8 cellular contexts compared by ENCODE assay signal in the genomic region with DNA sequence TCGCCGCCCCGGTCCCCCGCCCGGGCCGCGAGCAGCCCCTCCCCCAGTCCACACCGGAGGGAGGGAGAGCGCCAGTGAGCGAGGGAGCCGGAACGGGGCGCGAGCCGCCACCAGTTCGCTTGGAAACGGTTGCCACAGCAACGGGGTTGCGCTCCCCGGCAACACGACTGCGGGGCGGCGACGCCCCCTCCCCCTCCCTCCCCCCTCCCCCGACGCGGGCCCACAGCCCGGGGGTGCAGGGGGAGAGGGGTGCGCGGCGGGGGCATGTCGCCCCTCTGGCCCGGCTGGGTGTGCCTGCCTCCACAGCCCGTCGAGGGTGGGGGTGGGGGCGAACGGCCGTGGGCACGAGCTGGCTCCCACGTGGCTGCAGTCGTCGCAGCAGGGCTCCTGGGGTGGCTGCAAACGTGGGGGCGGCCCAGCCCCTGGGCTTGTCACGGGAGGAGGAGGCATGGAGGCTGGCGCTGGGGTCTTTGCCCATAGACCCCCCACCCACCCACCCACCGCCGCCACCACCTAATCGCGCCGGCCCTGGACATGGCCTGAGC. TPM values are rescaled to one million over a fixed set of nuclear protein-coding genes. Genes with fewer than 3 reads are reported as not detected.
DNase-seq lines count a peak whose midpoint lies in the region; ATAC-seq and TF ChIP-seq lines count a peak whose summit lies in the region.

No MANE protein-coding gene starts in this region.

- peak overlapping the region; percentile 17 to 97 (median 92) for H3K27ac ChIP-seq in dorsolateral prefrontal cortex
- H3K27ac ChIP-seq in lower lobe of right lung, result no peak overlapping the region

- intact Hi-C loops in dorsolateral prefrontal cortex (cut with DNase I) (loop anchor here (1.0 to 10.0 kb wide), 3 partner anchors 20 to 312 kb away; a partner anchor contains a TSS), lower lobe of right lung (cut with DNase I) (no loop called here)

- peak overlapping the region; percentile 54 to 88 (median 75) for H3K4me3 ChIP-seq in dorsolateral prefrontal cortex
- H3K4me3 ChIP-seq in lower lobe of right lung, result peak overlapping the region; percentile 58

- no peaks in the 10 kb centered on the region for H3K9me3 ChIP-seq in lower lobe of right lung

- H3K36me3 ChIP-seq in lower lobe of right lung, result peaks cover 7% of the 10 kb centered on the region

- ATAC-seq in HG02759 (IDR thresholded peaks at IDR 0.05; ENCODE audit: unreplicated experiment) (peak; percentile 42), lower lobe of right lung (peak; percentile 22 to 33)

- no peaks in the 10 kb centered on the region for H3K27me3 ChIP-seq in dorsolateral prefrontal cortex
- H3K27me3 ChIP-seq in lower lobe of right lung (ENCODE audit: low read depth), result peaks cover 19% of the 10 kb centered on the region

- DNase-seq in NOMO-1 treated with DMSO at 0.1 percent for 48 hours (lab: John Stamatoyannopoulos, UW; ENCODE audit: unreplicated experiment) (peak; percentile 21), NOMO-1 treated with dmso at 0.1 percent for 144 hours (lab: John Stamatoyannopoulos, UW; ENCODE audit: unreplicated experiment) (no peak), NCI-H1930 (lab: John Stamatoyannopoulos, UW) (peak; percentile 47 to 68), dorsolateral prefrontal cortex (peak; percentile 47 to 86 (median 72)), lower lobe of right lung (peak; percentile 67)
- peak; percentile 59 to 71 for DNase-seq in activated CD4-positive, alpha-beta T cell treated with anti-CD3 and anti-CD28 coated beads for 4 hours
- DNase-seq in stimulated activated naive CD4-positive, alpha-beta T cell (lab: John Stamatoyannopoulos, UW), result peak; percentile 70 to 81 (median 78)

- TF ChIP-seq CTCF in dorsolateral prefrontal cortex (IDR thresholded peaks at IDR 0.05 in 54 of 56, conservative IDR thresholded peaks at IDR 0.05 in 2 of 56; ENCODE audit: low read depth in 1 of 56, partially characterized antibody in 56 of 56) (no peak), lower lobe of right lung (IDR thresholded peaks at IDR 0.05) (no peak)

- H3K4me1 ChIP-seq in lower lobe of right lung, result peaks cover 25% of the 10 kb centered on the region

RNA-seq across cellular contexts. Expression of a gene that starts 0.5 kb away (rescaled TPM):
- total RNA-seq in dorsolateral prefrontal cortex (10 to 100 TPM in 119 of 120 experiments, 1 to 10 TPM in 1; 8.4 to 26.6 (median 16.7) TPM), lower lobe of right lung (1.7 TPM)

RNA-seq across cellular contexts. Expression of a gene that starts 20.7 kb away (rescaled TPM):
- 10 to 100 TPM; 25.6 to 45.9 (median 34.0) TPM for total RNA-seq in dorsolateral prefrontal cortex
- 59.4 TPM for total RNA-seq in lower lobe of right lung

RNA-seq across cellular contexts. Expression of a gene that starts 26.3 kb away (rescaled TPM):
- total RNA-seq in dorsolateral prefrontal cortex, result 100 to 1,000 TPM in 63 of 120 experiments, 10 to 100 TPM in 57; 46.8 to 130 (median 101) TPM
- total RNA-seq in lower lobe of right lung, result 23.1 TPM

RNA-seq across cellular contexts. Expression of a gene that starts 37.8 kb away (rescaled TPM):
- 10 to 100 TPM in 15 of 120 experiments, 1 to 10 TPM in 105; 1.8 to 14.5 (median 7.5) TPM for total RNA-seq in dorsolateral prefrontal cortex
- total RNA-seq in lower lobe of right lung, result 0.80 TPM

RNA-seq across cellular contexts. Expression of a gene that starts 46.7 kb away (rescaled TPM):
- total RNA-seq in dorsolateral prefrontal cortex, result not detected
- total RNA-seq in lower lobe of right lung, result not detected
